ENCODE assay signal across 26 cellular contexts in the genomic region with DNA sequence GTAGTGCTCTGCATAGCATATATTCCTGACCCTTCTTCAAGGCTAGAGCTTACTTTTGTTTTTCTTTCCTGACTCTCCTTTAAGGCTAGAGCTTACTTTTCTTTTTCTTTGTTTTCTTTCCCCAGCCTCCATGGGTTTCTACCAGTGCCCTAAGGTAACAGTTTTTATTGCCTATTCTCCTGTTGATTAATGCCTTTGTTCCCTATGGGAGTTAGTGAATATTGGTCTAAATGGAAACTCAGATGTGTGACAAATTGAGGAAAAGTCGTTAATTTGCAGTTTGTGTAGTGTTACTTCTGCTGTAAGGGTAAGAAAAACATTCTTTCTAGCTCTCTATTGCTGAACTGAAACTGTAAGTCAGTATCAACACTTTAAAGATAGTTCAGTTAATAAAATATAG.
"Had no signal": no experiment of that assay in that cellular context is flagged by ENCODE, and none has a peak within 500 bp of the region (broad histone marks: within the 10 kb centered on the region; RNA-seq: fewer than 3 reads in every experiment).

No MANE protein-coding gene starts in this region.

- H3K4me3 Mint-ChIP-seq: dendritic cell treated with granulocyte-macrophage colony-stimulating factor and Interleukin-4, amounts not matched to agents 40 ng/mL and 50 ng/mL, for 4 days; effector memory CD8-positive, alpha-beta T cell; endodermal cell; mesothelial cell of epicardium; naive B cell had no signal

- H3K9me3 ChIP-seq: colonic mucosa, esophagus muscularis mucosa, gastrocnemius medialis, lower lobe of right lung had no signal

- H3K4me3 ChIP-seq: colonic mucosa, esophagus muscularis mucosa, gastrocnemius medialis, heart right ventricle, left lung, lower lobe of right lung, mucosa of descending colon had no signal

- H3K36me3 Mint-ChIP-seq: naive B cell had no signal

- H3K27ac ChIP-seq: colonic mucosa, esophagus muscularis mucosa, gastrocnemius medialis, heart right ventricle, left lung, lower lobe of right lung had no signal

- ATAC-seq: effector memory CD8-positive, alpha-beta T cell; gastrocnemius medialis; heart right ventricle; left colon; left lung; left ventricle myocardium superior; lower lobe of right lung; mucosa of descending colon had no signal

- H3K27me3 Mint-ChIP-seq: dendritic cell treated with granulocyte-macrophage colony-stimulating factor and Interleukin-4, amounts not matched to agents 40 ng/mL and 50 ng/mL, for 4 days; naive B cell had no signal

- H3K4me1 ChIP-seq: colonic mucosa, esophagus muscularis mucosa, gastrocnemius medialis, left lung, lower lobe of right lung had no signal

- H3K4me1 Mint-ChIP-seq: endodermal cell, mesothelial cell of epicardium, naive B cell had no signal

- H3K27ac Mint-ChIP-seq: dendritic cell treated with granulocyte-macrophage colony-stimulating factor and Interleukin-4, amounts not matched to agents 40 ng/mL and 50 ng/mL, for 4 days; effector memory CD8-positive, alpha-beta T cell; endodermal cell; mesothelial cell of epicardium; naive B cell had no signal

- FAIRE-seq: endometrium, islet of Langerhans, keratinocyte had no signal

- DNase-seq: colonic mucosa; cortex of kidney; effector CD8-positive, alpha-beta T cell; effector memory CD8-positive, alpha-beta T cell; endodermal cell; foreskin fibroblast; foreskin melanocyte; gastrocnemius medialis; glutamatergic neuron; head of caudate nucleus; heart right ventricle; hippocampal formation; kidney glomerular epithelial cell; left colon; left lung; left ventricle myocardium superior; lower lobe of right lung; mesenchymal stem cell; mucosa of descending colon; naive B cell had no signal

- H3K36me3 ChIP-seq: colonic mucosa, esophagus muscularis mucosa, gastrocnemius medialis, heart right ventricle, left lung, lower lobe of right lung had no signal
